In genomic region chr14:100570726-100571454, GRCh38 we compare ENCODE assay signal across 25 cellular contexts.
"Had no signal": no experiment of that assay in that cellular context is flagged by ENCODE, and none has a peak within 500 bp of the region (broad histone marks: within the 10 kb centered on the region; RNA-seq: fewer than 3 reads in every experiment).

No MANE protein-coding gene starts in this region.

- H3K4me3 ChIP-seq: ascending aorta, breast epithelium, Peyer's patch had no signal

- H3K4me3 Mint-ChIP-seq: activated CD4-positive, alpha-beta T cell treated with anti-CD3 and anti-CD28 coated beads, Interleukin-2, amount 10 ng/mL, durations not matched to agents 24 days and 14 days; activated CD8-positive, alpha-beta T cell treated with anti-CD3 and anti-CD28 coated beads, Interleukin-2, amount 10 ng/mL, durations not matched to agents 7 days and 5 days; activated naive CD4-positive, alpha-beta T cell treated with anti-CD3 and anti-CD28 coated beads, Interleukin-2, amount 50 U/mL, for 24 hours; activated naive CD8-positive, alpha-beta T cell treated with anti-CD3 and anti-CD28 coated beads, Interleukin-2, amount 10 ng/mL, durations not matched to agents 7 days and 5 days; activated T-cell treated with anti-CD3 and anti-CD28 coated beads, Interleukin-2, amount 50 U/mL, for 24 hours; T-helper 2 cell treated with Interferon-gamma antibody and Interleukin-4, amounts not matched to agents 5 μg/mL and 100 μg/mL, for 36 hours had no signal

- H3K27ac Mint-ChIP-seq: activated CD4-positive, alpha-beta T cell treated with anti-CD3 and anti-CD28 coated beads, Interleukin-2, amount 10 ng/mL, durations not matched to agents 24 days and 14 days; activated CD8-positive, alpha-beta T cell treated with anti-CD3 and anti-CD28 coated beads, Interleukin-2, amount 10 ng/mL, durations not matched to agents 7 days and 5 days; activated naive CD4-positive, alpha-beta T cell treated with anti-CD3 and anti-CD28 coated beads, Interleukin-2, amount 50 U/mL, for 24 hours; activated naive CD8-positive, alpha-beta T cell treated with anti-CD3 and anti-CD28 coated beads, Interleukin-2, amount 10 ng/mL, durations not matched to agents 7 days and 5 days; activated T-cell treated with anti-CD3 and anti-CD28 coated beads, Interleukin-2, amount 50 U/mL, for 24 hours; activated T-helper 2 cell treated with anti-CD3 and anti-CD28 coated beads, Interferon-gamma antibody, Interleukin-2, Interleukin-4, amounts not matched to agents 10 μg/mL and 5 μg/mL and 100 μg/mL, durations not matched to agents 14 hours and 24 hours and 36 hours; T-helper 2 cell treated with Interferon-gamma antibody and Interleukin-4, amounts not matched to agents 5 μg/mL and 100 μg/mL, for 36 hours had no signal

- H3K9me3 Mint-ChIP-seq: activated CD4-positive, alpha-beta T cell treated with anti-CD3 and anti-CD28 coated beads, Interleukin-2, amount 10 ng/mL, durations not matched to agents 24 days and 14 days; activated naive CD4-positive, alpha-beta T cell treated with anti-CD3 and anti-CD28 coated beads, Interleukin-2, amount 50 U/mL, for 24 hours; activated naive CD8-positive, alpha-beta T cell treated with anti-CD3 and anti-CD28 coated beads, Interleukin-2, amount 10 ng/mL, durations not matched to agents 7 days and 5 days; activated T-cell treated with anti-CD3 and anti-CD28 coated beads, Interleukin-2, amount 50 U/mL, for 24 hours; activated T-helper 2 cell treated with anti-CD3 and anti-CD28 coated beads, Interferon-gamma antibody, Interleukin-2, Interleukin-4, amounts not matched to agents 10 μg/mL and 5 μg/mL and 100 μg/mL, durations not matched to agents 14 hours and 24 hours and 36 hours; T-helper 2 cell treated with Interferon-gamma antibody and Interleukin-4, amounts not matched to agents 5 μg/mL and 100 μg/mL, for 36 hours had no signal

- ATAC-seq: activated CD8-positive, alpha-beta T cell treated with anti-CD3 and anti-CD28 coated beads, Interleukin-2, amount 10 ng/mL, durations not matched to agents 7 days and 5 days; PC-3 had no signal

- H3K36me3 Mint-ChIP-seq: activated naive CD4-positive, alpha-beta T cell treated with anti-CD3 and anti-CD28 coated beads, Interleukin-2, amount 50 U/mL, for 24 hours; activated naive CD8-positive, alpha-beta T cell treated with anti-CD3 and anti-CD28 coated beads, Interleukin-2, amount 10 ng/mL, durations not matched to agents 7 days and 5 days had no signal

- H3K27ac ChIP-seq: ascending aorta, breast epithelium, Peyer's patch had no signal

- H3K9me3 ChIP-seq: ascending aorta, breast epithelium, Peyer's patch had no signal

- H3K36me3 ChIP-seq: ascending aorta, breast epithelium, Peyer's patch had no signal

- DNase-seq: activated CD4-positive, alpha-beta T cell treated with anti-CD3 and anti-CD28 coated beads, Interleukin-2, amount 10 ng/mL, durations not matched to agents 24 days and 14 days; activated CD4-positive, alpha-beta T cell treated with anti-CD3 and anti-CD28 coated beads, Interleukin-2, amount 50 U/mL, for 48 hours; activated CD8-positive, alpha-beta T cell treated with anti-CD3 and anti-CD28 coated beads, Interleukin-2, amount 10 ng/mL, durations not matched to agents 7 days and 5 days; activated gamma-delta T cell; activated naive CD4-positive, alpha-beta T cell treated with Interleukin-2 at 50 U/mL for 16 hours; activated naive CD8-positive, alpha-beta T cell treated with anti-CD3 and anti-CD28 coated beads, Interleukin-2, amount 10 ng/mL, durations not matched to agents 7 days and 5 days; activated T-cell treated with anti-CD3 and anti-CD28 coated beads, Interleukin-2, amount 50 U/mL, for 24 hours; amygdala; NCI-H1048; NCI-H1105 treated with DMSO at 0.1 percent for 48 hours; NCI-H1436; NCI-H1694; NCI-H1930; NCI-H2081 treated with DMSO at 0.1 percent for 48 hours; NCI-H226; NCI-H446 treated with DMSO at 0.1 percent for 48 hours; PC-3; Peyer's patch; RPMI8226; SHP77 treated with DMSO at 0.1 percent for 48 hours had no signal
